2 cellular contexts compared by ENCODE assay signal in genomic region chr4:84594724-84595123, GRCh38.
A peak's percentile ranks its signal among the peaks of the same experiment; 100 is the strongest.
TF ChIP-seq lines count a peak whose summit lies in the region.

No MANE protein-coding gene starts in this region.

TF ChIP-seq in HEK293, 187 proteins besides CTCF, POLR2A, EP300 and RAD21:
- TF ChIP-seq ZNF121 (tag by site-specific recombination; IDR thresholded peaks at IDR 0.05) = 0 out of 2 replicates have a peak, but pooled peaks have one; percentile 51
- TF ChIP-seq PBX3 (CRISPR knock-in tag; IDR thresholded peaks at IDR 0.05) = no peak

TF ChIP-seq in H1, 55 proteins besides CTCF, POLR2A, EP300 and RAD21:
- no peak for TF ChIP-seq BRCA1 (IDR thresholded peaks at IDR 0.05; ENCODE audit: low read depth, low read length)
- no peak for TF ChIP-seq EZH2 (IDR thresholded peaks at IDR 0.05; ENCODE audit: low read depth, low read length, severe bottlenecking)
- no peak for TF ChIP-seq NANOG (IDR thresholded peaks at IDR 0.05; ENCODE audit: insufficient read depth, low read depth, low read length, poor library complexity, severe bottlenecking)
- no peak for TF ChIP-seq TBP (IDR thresholded peaks at IDR 0.05; ENCODE audit: low read depth, low read length)
- no peak for TF ChIP-seq SIX5 (IDR thresholded peaks at IDR 0.05; ENCODE audit: low read depth, low read length)
- TF ChIP-seq CTBP2 (IDR thresholded peaks at IDR 0.05; ENCODE audit: borderline replicate concordance, insufficient read depth, insufficient read length, low read length) = no peak
- no peak for TF ChIP-seq FOSL1 (IDR thresholded peaks at IDR 0.05; ENCODE audit: insufficient read depth, low read depth, low read length)
- TF ChIP-seq MAFK (IDR thresholded peaks at IDR 0.05; ENCODE audit: low read depth, low read length) = no peak
TF ChIP-seq in H1: peak in this region for 0.
